Comparison of ENCODE assay signal across 9 cellular contexts in genomic region chr14:68682166-68683103, GRCh38.
A peak's percentile ranks its signal among the peaks of the same experiment; 100 is the strongest.
DNase-seq lines count a peak whose midpoint lies in the region; ATAC-seq, FAIRE-seq and TF ChIP-seq lines count a peak whose summit lies in the region.
"Had no signal": no experiment of that assay in that cellular context is flagged by ENCODE, and none has a peak within 500 bp of the region (broad histone marks: within the 10 kb centered on the region; RNA-seq: fewer than 3 reads in every experiment).

No MANE protein-coding gene starts in this region.

- ATAC-seq in pancreas = peak in 3 of 4 donors; percentile 16 to 52 (median 38)

- H3K27me3 ChIP-seq in pancreas = no peaks in the 10 kb centered on the region

- no peak for TF ChIP-seq POLR2A in NB4 (IDR thresholded peaks at IDR 0.05; ENCODE audit: extremely low read depth, insufficient read length)

- no peak for FAIRE-seq in pancreas (lab: Jason Lieb, UNC)
- FAIRE-seq: H1 had no signal

- no peaks in the 10 kb centered on the region for H3K9me3 ChIP-seq in pancreas

- 75 to 78% methylated on average over 15 of the region's 15 CpGs for WGBS in pancreas, 2 donors

- TF ChIP-seq CTCF in NB4 (IDR thresholded peaks at IDR 0.05; ENCODE audit: low read depth, low read length) (no peak), pancreas (IDR thresholded peaks at IDR 0.05) (no peak)

- peak overlapping the region in 2 of 4 donors; percentile 68 to 75 for H3K27ac ChIP-seq in pancreas

- H3K36me3 ChIP-seq in pancreas = no peaks in the 10 kb centered on the region

- DNase-seq in CD1c-positive myeloid dendritic cell (ENCODE audit: extremely low spot score) (peak; percentile 90), NB4 (ENCODE audit: low read depth) (peak; percentile 95), activated T-helper 1 cell treated with Interleukin-2 at 50 U/mL for 16 hours (ENCODE audit: low read depth) (peak; percentile 28), fibroblast of the conjunctiva (ENCODE audit: low read depth) (peak; percentile 97), pancreas (no peak), NCI-H2196 (lab: John Stamatoyannopoulos, UW; ENCODE audit: unreplicated experiment) (no peak), NCI-H524 treated with DMSO at 0.1 percent for 48 hours (lab: John Stamatoyannopoulos, UW) (no peak), HT-29 (ENCODE audit: low spot score) (no peak)

- peaks cover 19 to 59% (median 25%) of the 10 kb centered on the region in 3 donors for H3K4me1 ChIP-seq in pancreas

- intact Hi-C loops in pancreas (cut with DNase I) = no loop called here

- H3K4me3 ChIP-seq in NB4 (ENCODE audit: low read depth, low read length) (peak overlapping the region; percentile 30), pancreas (no peak overlapping the region)

Comparison
In these comparisons a context has a peak if more than half of its experiments do, and no peak if none do; other contexts are left out.
1. DNase-seq: peak in CD1c-positive myeloid dendritic cell (single experiment), NB4 (single experiment), activated T-helper 1 cell treated with Interleukin-2 at 50 U/mL for 16 hours (single experiment) and fibroblast of the conjunctiva (single experiment); none in pancreas (0 of 6), NCI-H2196 (single experiment), NCI-H524 treated with DMSO at 0.1 percent for 48 hours (single experiment) and HT-29 (single experiment).